8 cellular contexts compared by ENCODE assay signal in genomic region chr9:131095666-131096489, GRCh38. TPM values are rescaled to one million over a fixed set of nuclear protein-coding genes. Genes with fewer than 3 reads are reported as not detected.
DNase-seq lines count a peak whose midpoint lies in the region; ATAC-seq, FAIRE-seq and TF ChIP-seq lines count a peak whose summit lies in the region.

No MANE protein-coding gene starts in this region.

- no peak for TF ChIP-seq POLR2A in gastrocnemius medialis (IDR thresholded peaks at IDR 0.05)

- H3K4me1 ChIP-seq in right cardiac atrium (ENCODE audit: control insufficient read depth, insufficient read depth, low read length): peaks cover 2% of the 10 kb centered on the region
- no peaks in the 10 kb centered on the region for H3K4me1 ChIP-seq in gastrocnemius medialis
- peaks cover 4% of the 10 kb centered on the region; the same call in 1 of the 2 replicates for H3K4me1 ChIP-seq in MM.1S (ENCODE audit: low read length)

- H3K9ac ChIP-seq in MM.1S (ENCODE audit: low read length): no peak overlapping the region

- H3K9me3 ChIP-seq in right cardiac atrium (ENCODE audit: control insufficient read depth, low read length) (no peaks in the 10 kb centered on the region), gastrocnemius medialis (no peaks in the 10 kb centered on the region), MM.1S (replicated peaks; ENCODE audit: insufficient read depth, low read length) (no peaks in the 10 kb centered on the region)

- H3K27ac ChIP-seq in right cardiac atrium (ENCODE audit: low read length): no peak overlapping the region
- H3K27ac ChIP-seq in gastrocnemius medialis: peak overlapping the region in 3 of 4 donors; percentile 24 to 60 (median 34)
- no peak overlapping the region for H3K27ac ChIP-seq in MM.1S (ENCODE audit: low read length)

- WGBS in right cardiac atrium: 19% methylated on average over 30 of the region's 38 CpGs

- no peak overlapping the region for H2AFZ ChIP-seq in MM.1S (ENCODE audit: low read length)

- no peaks in the 10 kb centered on the region for H3K27me3 ChIP-seq in right cardiac atrium (ENCODE audit: control insufficient read depth, insufficient read depth)
- H3K27me3 ChIP-seq in gastrocnemius medialis: peaks cover 33 to 47% (median 33%) of the 10 kb centered on the region in 3 donors
- peaks cover 77% of the 10 kb centered on the region for H3K27me3 ChIP-seq in MM.1S (replicated peaks; ENCODE audit: insufficient read depth, low read length)

- H3K36me3 ChIP-seq in gastrocnemius medialis: no peaks in the 10 kb centered on the region
- H3K36me3 ChIP-seq in MM.1S (replicated peaks; ENCODE audit: insufficient read depth, low read length): no peaks in the 10 kb centered on the region

- H4K20me1 ChIP-seq in MM.1S (ENCODE audit: insufficient read depth, low read length): no peaks in the 10 kb centered on the region

- no peaks in the 10 kb centered on the region for H3K9me3 Mint-ChIP-seq in activated naive CD4-positive, alpha-beta T cell treated with anti-CD3 and anti-CD28 coated beads, Interleukin-2, amount 50 U/mL, for 72 hours

- peaks cover 0 to 9% of the 10 kb centered on the region in 2 donors for H3K36me3 Mint-ChIP-seq in activated naive CD4-positive, alpha-beta T cell treated with anti-CD3 and anti-CD28 coated beads, Interleukin-2, amount 50 U/mL, for 72 hours

- DNase-seq in D721Med (ENCODE audit: insufficient read length, low spot score) (peak; percentile 85), NCI-H1105 treated with DMSO at 0.1 percent for 48 hours (lab: John Stamatoyannopoulos, UW) (peak; percentile 65), right cardiac atrium (peak; percentile 41 to 83 (median 67)), gastrocnemius medialis (no peak), SW 1271 (lab: John Stamatoyannopoulos, UW) (no peak), MM.1S (no peak)
- peak in 1 of 2 donors; percentile 36 for DNase-seq in activated naive CD4-positive, alpha-beta T cell treated with anti-CD3 and anti-CD28 coated beads, Interleukin-2, amount 50 U/mL, for 72 hours (ENCODE audit: low spot score in 2 of 2)

- H3K27ac Mint-ChIP-seq in activated naive CD4-positive, alpha-beta T cell treated with anti-CD3 and anti-CD28 coated beads, Interleukin-2, amount 50 U/mL, for 72 hours: no peak overlapping the region

- no peak for FAIRE-seq in D721Med (lab: Jason Lieb, UNC)

- no peaks in the 10 kb centered on the region for H3F3A ChIP-seq in MM.1S (ENCODE audit: insufficient read depth, low read length)

- H3K4me2 ChIP-seq in MM.1S (ENCODE audit: low read depth, low read length): no peak overlapping the region

- intact Hi-C loops in right cardiac atrium (cut with DNase I) (no loop called here), gastrocnemius medialis (cut with DNase I; ENCODE audit: low total_unique reads) (no loop called here)

- in situ Hi-C loops in gastrocnemius medialis (cut with MboI; ENCODE audit: low sequenced_read_pairs in 4 of 4): no loop called here

- ATAC-seq in activated naive CD4-positive, alpha-beta T cell treated with anti-CD3 and anti-CD28 coated beads, Interleukin-2, amount 50 U/mL, for 72 hours: peak; percentile 49 to 73
- ATAC-seq in right cardiac atrium: peak; percentile 38 to 50
- peak in 1 of 2 donors; percentile 10 for ATAC-seq in gastrocnemius medialis
- no peak for ATAC-seq in GM21515 (IDR thresholded peaks at IDR 0.05; ENCODE audit: unreplicated experiment)

- H3K79me2 ChIP-seq in MM.1S (ENCODE audit: low read length): no peaks in the 10 kb centered on the region

- no peak for TF ChIP-seq CTCF in D721Med (IDR thresholded peaks at IDR 0.05; ENCODE audit: insufficient read depth, missing control alignments)
- TF ChIP-seq CTCF in gastrocnemius medialis (IDR thresholded peaks at IDR 0.05 in 4 of 5, conservative IDR thresholded peaks at IDR 0.05 in 1 of 5): no peak
- no peak for TF ChIP-seq CTCF in MM.1S (IDR thresholded peaks at IDR 0.05; ENCODE audit: low read length)

- H3K4me3 ChIP-seq in right cardiac atrium (ENCODE audit: low read length) (peak overlapping the region; percentile 58), gastrocnemius medialis (peak overlapping the region; percentile 47 to 57 (median 54)), MM.1S (ENCODE audit: low read length) (no peak overlapping the region)

- no peaks in the 10 kb centered on the region for H3K9me2 ChIP-seq in MM.1S (replicated peaks; ENCODE audit: insufficient read depth, low read length)

RNA-seq across cellular contexts. Expression of gene AIF1L, which starts 0.5 kb away (rescaled TPM):
- 1 to 10 TPM in 1 of 2 donors, under 1 TPM in 1; 0.61 to 3.1 TPM for total RNA-seq in activated naive CD4-positive, alpha-beta T cell treated with anti-CD3 and anti-CD28 coated beads, Interleukin-2, amount 50 U/mL, for 72 hours
- 10 to 100 TPM in 3 of 4 donors, 1 to 10 TPM in 1; 6.9 to 22.7 (median 16.5) TPM for total RNA-seq in right cardiac atrium
- polyA plus RNA-seq in right cardiac atrium: 15.7 TPM
- 10 to 100 TPM in 1 of 4 donors, 1 to 10 TPM in 3; 7.5 to 10.6 (median 8.9) TPM for total RNA-seq in gastrocnemius medialis

RNA-seq across cellular contexts. Expression of gene NUP214, which starts 29.5 kb away (rescaled TPM):
- total RNA-seq in activated naive CD4-positive, alpha-beta T cell treated with anti-CD3 and anti-CD28 coated beads, Interleukin-2, amount 50 U/mL, for 72 hours: 10 to 100 TPM; 46.4 to 75.5 TPM
- total RNA-seq in right cardiac atrium (10 to 100 TPM; 27.0 to 34.6 (median 29.6) TPM), gastrocnemius medialis (10 to 100 TPM; 24.2 to 47.5 (median 29.9) TPM)
- polyA plus RNA-seq in right cardiac atrium: 12.0 TPM

Comparison
In these comparisons a context has a peak if more than half of its experiments do, and no peak if none do; other contexts are left out.
1. DNase-seq: peak in D721Med (single experiment), NCI-H1105 treated with DMSO at 0.1 percent for 48 hours (single experiment) and right cardiac atrium (3 of 3); none in gastrocnemius medialis (0 of 2), SW 1271 (0 of 2) and MM.1S (single experiment).
2. H3K27ac ChIP-seq: peak in gastrocnemius medialis (3 of 4); none in right cardiac atrium (single experiment) and MM.1S (single experiment).